ENCODE assay signal across 20 cellular contexts in the genomic region with DNA sequence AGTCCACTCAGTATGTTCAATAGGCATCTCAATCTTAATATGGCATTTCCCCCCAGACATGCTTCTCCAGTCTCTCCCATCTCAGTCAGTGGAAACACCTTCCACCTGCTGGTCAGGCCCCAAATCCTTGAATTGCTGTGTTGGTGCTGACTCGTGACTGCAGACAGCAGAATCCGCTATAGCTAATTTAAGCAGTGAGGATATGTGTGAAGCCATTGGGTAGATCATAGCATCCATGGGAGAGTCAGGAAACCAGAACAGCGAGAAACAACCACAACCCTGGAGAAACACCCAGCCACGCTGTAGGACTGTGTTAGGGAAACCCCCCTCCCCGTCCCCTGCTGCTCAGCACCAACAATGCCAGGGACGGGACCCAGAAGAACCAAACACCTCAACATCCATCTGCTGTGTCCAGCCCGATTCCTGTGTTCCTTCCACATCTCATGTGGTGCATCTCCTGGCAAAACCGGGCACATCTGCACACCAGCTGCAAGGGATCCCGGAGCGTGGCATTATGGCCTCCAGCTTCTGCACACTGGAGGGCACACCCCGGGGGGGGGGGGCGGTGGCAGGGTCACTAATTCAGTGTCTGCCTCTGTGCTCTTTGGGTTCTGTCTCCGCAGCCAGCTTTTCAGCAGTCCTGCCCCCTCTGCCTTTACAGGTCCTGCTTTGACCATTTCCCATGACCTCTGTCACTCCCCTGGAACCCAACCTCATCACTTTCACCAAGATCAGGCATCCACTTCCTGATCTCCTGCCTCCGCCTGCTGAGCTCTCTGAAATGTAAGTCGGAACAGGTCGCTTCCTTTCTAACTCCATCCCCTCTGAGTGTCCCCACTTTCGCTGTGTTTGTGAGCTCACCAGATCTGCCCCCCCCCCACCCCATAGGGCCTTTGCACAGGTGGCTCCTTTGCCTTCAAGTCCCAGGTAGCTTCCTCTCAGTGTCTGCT. TPM values are rescaled to one million over a fixed set of nuclear protein-coding genes. Genes with fewer than 3 reads are reported as not detected.
"Had no signal": no experiment of that assay in that cellular context is flagged by ENCODE, and none has a peak within 500 bp of the region (broad histone marks: within the 10 kb centered on the region; RNA-seq: fewer than 3 reads in every experiment).

No MANE protein-coding gene starts in this region.

- DNase-seq: activated CD4-positive, alpha-beta T cell treated with anti-CD3 and anti-CD28 coated beads for 4 hours; activated CD4-positive, alpha-beta T cell treated with anti-CD3 and anti-CD28 coated beads, Interleukin-2, amount 50 U/mL, for 48 hours; activated CD8-positive, alpha-beta memory T cell treated with anti-CD3 and anti-CD28 coated beads for 24 hours; activated effector memory CD4-positive, alpha-beta T cell treated with Interleukin-2 at 50 U/mL for 16 hours; activated naive CD4-positive, alpha-beta T cell treated with Interleukin-2 at 50 U/mL for 16 hours; cortex of kidney; effector memory CD8-positive, alpha-beta T cell; foreskin fibroblast; heart right ventricle; lower lobe of right lung; nephron progenitor cell; stimulated activated CD4-positive, alpha-beta T cell treated with anti-CD3 and anti-CD28 coated beads, Interleukin-2, amount 100 ng/mL, for 48 hours; T-helper 9 cell; trophoblast cell had no signal

- H3K9me3 ChIP-seq: ascending aorta, lower lobe of right lung, thoracic aorta had no signal

- ATAC-seq: effector memory CD8-positive, alpha-beta T cell had no signal

- H3K36me3 ChIP-seq: ascending aorta, cardiac muscle cell, heart right ventricle, lower lobe of right lung, thoracic aorta had no signal

- H3K27me3 ChIP-seq: ascending aorta, cardiac muscle cell had no signal

- H3K27ac ChIP-seq: ascending aorta, cardiac muscle cell, heart right ventricle, lower lobe of right lung, thoracic aorta, VCaP had no signal

- FAIRE-seq: TTC549 had no signal

- H3K4me3 ChIP-seq: ascending aorta, cardiac muscle cell, heart right ventricle, lower lobe of right lung, thoracic aorta had no signal

- H3K4me1 ChIP-seq: lower lobe of right lung had no signal

RNA-seq across cellular contexts. Expression of a gene that starts 2.4 kb away (rescaled TPM):
- total RNA-seq: ascending aorta, pulmonary artery endothelial cell had no signal
